ENCODE assay signal across 9 cellular contexts in genomic region chr16:87951550-87952538, GRCh38. TPM values are rescaled to one million over a fixed set of nuclear protein-coding genes. Genes with fewer than 3 reads are reported as not detected.
DNase-seq lines count a peak whose midpoint lies in the region; ATAC-seq and TF ChIP-seq lines count a peak whose summit lies in the region.
"Had no signal": no experiment of that assay in that cellular context is flagged by ENCODE, and none has a peak within 500 bp of the region (broad histone marks: within the 10 kb centered on the region; RNA-seq: fewer than 3 reads in every experiment).

No MANE protein-coding gene starts in this region.

- ATAC-seq in GM21526 (IDR thresholded peaks at IDR 0.05; ENCODE audit: low FRiP score, unreplicated experiment), result peak; percentile 1
- ATAC-seq in thoracic aorta (ENCODE audit: insufficient number of reproducible peaks, low FRiP score, low read depth), result no peak

- no peak for TF ChIP-seq POLR2A in lower leg skin (IDR thresholded peaks at IDR 0.05)

- H3F3A ChIP-seq in MM.1S (ENCODE audit: insufficient read depth, low read length), result peaks cover 17% of the 10 kb centered on the region

- peak; percentile 33 for DNase-seq in ELR (ENCODE audit: low read depth)
- DNase-seq in MM.1S, result no peak
- peak; percentile 9 for DNase-seq in MCF 10A (ENCODE audit: unreplicated experiment)
- no peak for DNase-seq in lower leg skin (ENCODE audit: low spot score in 2 of 2)
- no peak for DNase-seq in thoracic aorta (ENCODE audit: low spot score)
- DNase-seq in islet precursor cell, result no peak
- DNase-seq in AML-193 (lab: John Stamatoyannopoulos, UW), result no peak

- TF ChIP-seq CTCF in MM.1S (IDR thresholded peaks at IDR 0.05; ENCODE audit: low read length) (peak; percentile 9; the same call in 1 of the 2 replicates), MCF 10A (IDR thresholded peaks at IDR 0.05; ENCODE audit: unreplicated experiment) (no peak), lower leg skin (IDR thresholded peaks at IDR 0.05) (no peak), thoracic aorta (IDR thresholded peaks at IDR 0.05) (no peak)

- H3K79me2 ChIP-seq in MM.1S (ENCODE audit: low read length), result peaks cover 44% of the 10 kb centered on the region

- no peaks in the 10 kb centered on the region for H3K9me2 ChIP-seq in MM.1S (replicated peaks; ENCODE audit: insufficient read depth, low read length)

- no peaks in the 10 kb centered on the region for H3K9me3 ChIP-seq in MM.1S (replicated peaks; ENCODE audit: insufficient read depth, low read length)
- no peaks in the 10 kb centered on the region for H3K9me3 ChIP-seq in thoracic aorta

- H4K20me1 ChIP-seq in MM.1S (ENCODE audit: insufficient read depth, low read length), result no peaks in the 10 kb centered on the region

- H3K4me3 ChIP-seq in MM.1S (ENCODE audit: low read length) (peak overlapping the region; percentile 85), lower leg skin (ENCODE audit: low read depth, poor library complexity, severe bottlenecking) (peak overlapping the region; percentile 80), thoracic aorta (peak overlapping the region; percentile 84)

- H3K36me3 ChIP-seq in MM.1S (replicated peaks; ENCODE audit: insufficient read depth, low read length) (no peaks in the 10 kb centered on the region), thoracic aorta (no peaks in the 10 kb centered on the region)

- no TSS peak for BruUV-seq in MCF 10A (replicated peaks; lab: Mats Ljungman, UMichigan)

- H3K27ac ChIP-seq in MM.1S (ENCODE audit: low read length) (peak overlapping the region; percentile 51; the same call in 1 of the 2 replicates), thoracic aorta (peak overlapping the region; percentile 92 to 94)

- H3K27me3 ChIP-seq in MM.1S (replicated peaks; ENCODE audit: insufficient read depth, low read length), result no peaks in the 10 kb centered on the region
- no peaks in the 10 kb centered on the region for H3K27me3 ChIP-seq in thoracic aorta (replicated peaks; ENCODE audit: insufficient read depth)

- 2 to 5% methylated on average over 22 to 50 of the region's 82 CpGs for WGBS in lower leg skin, 2 donors

- H3K27me3 Mint-ChIP-seq in MCF 10A (ENCODE audit: insufficient read depth, unreplicated experiment), result no peaks in the 10 kb centered on the region

- H2AFZ ChIP-seq in MM.1S (ENCODE audit: low read length), result no peak overlapping the region

- peak overlapping the region; percentile 94 for H3K9ac ChIP-seq in MM.1S (ENCODE audit: low read length)

- peak overlapping the region; percentile 97 for H3K27ac Mint-ChIP-seq in MCF 10A (ENCODE audit: low read depth, unreplicated experiment)

- CTCF ChIA-PET in MCF 10A (lab: Yijun Ruan, JAX), result no interaction called here

- H3K36me3 Mint-ChIP-seq in MCF 10A (ENCODE audit: insufficient read depth, unreplicated experiment), result peaks cover 34% of the 10 kb centered on the region

- peak overlapping the region; percentile 92 for H3K4me3 Mint-ChIP-seq in MCF 10A (ENCODE audit: unreplicated experiment)

- peak overlapping the region; percentile 86 for H3K4me2 ChIP-seq in MM.1S (ENCODE audit: low read depth, low read length)

- H3K9me3 Mint-ChIP-seq in MCF 10A (ENCODE audit: unreplicated experiment), result no peaks in the 10 kb centered on the region

- intact Hi-C loops in MCF 10A (cut with micrococcal nuclease), result no loop called here
- intact Hi-C loops in lower leg skin (cut with DNase I; ENCODE audit: low total_unique reads), result no loop called here

- H3K4me1 Mint-ChIP-seq in MCF 10A (ENCODE audit: insufficient read depth, unreplicated experiment), result peaks cover 21% of the 10 kb centered on the region

- H3K4me1 ChIP-seq in MM.1S (ENCODE audit: low read length), result peaks cover 25% of the 10 kb centered on the region
- peaks cover 16 to 38% of the 10 kb centered on the region in 2 donors for H3K4me1 ChIP-seq in thoracic aorta (ENCODE audit: control insufficient read depth in 1 of 2, low read depth in 2 of 2)

- POLR2A ChIA-PET in MCF 10A (lab: Yijun Ruan, JAX), result interaction anchor here (0.6 to 2.9 kb wide), 13 partner anchors 12 to 905 kb away, joined by 3 to 14 read pairs (median 4); partner anchors contain the start of genes GALNS, KLHDC4, TRAPPC2L and ZC3H18

RNA-seq across cellular contexts. Expression of gene BANP, which starts 0.6 kb away (rescaled TPM):
- 38.2 and 41.5 TPM in 2 replicates for total RNA-seq in MCF 10A (2022)
- 10 to 100 TPM; 21.6 to 28.7 (median 24.5) TPM for total RNA-seq in lower leg skin
- total RNA-seq in thoracic aorta, result 10 to 100 TPM; 18.6 to 21.8 TPM

RNA-seq across cellular contexts. Expression of gene CA5A, which starts 15.5 kb away (rescaled TPM):
- total RNA-seq in MCF 10A (2022), result not detected in 2 replicates
- total RNA-seq in lower leg skin, result not detected
- total RNA-seq in thoracic aorta, result not detected
- total RNA-seq: activated CD8-positive, alpha-beta memory T cell treated with anti-CD3 and anti-CD28 coated beads for 36 hours had no signal

Comparison
In these comparisons a context has a peak if more than half of its experiments do, and no peak if none do; other contexts are left out.
1. DNase-seq: peak in ELR (single experiment) and MCF 10A (single experiment); none in MM.1S (single experiment), lower leg skin (0 of 2), thoracic aorta (single experiment), islet precursor cell (single experiment) and AML-193 (0 of 2).
2. Peak in every context shown above with its lines, with median percentiles within 50 percentile points of each other: H3K4me3 ChIP-seq.